Comparison of ENCODE assay signal across 1 cellular context in genomic region chr1:230112131-230112701, GRCh38.
TF ChIP-seq lines count a peak whose summit lies in the region.

No MANE protein-coding gene starts in this region.

TF ChIP-seq in HEK293, 187 proteins besides CTCF, POLR2A, EP300 and RAD21 (continued from another document):
- TF ChIP-seq ZNF114 (tag by site-specific recombination; IDR thresholded peaks at IDR 0.05) (no peak), ZFP69B (tag by site-specific recombination; IDR thresholded peaks at IDR 0.05) (no peak)
